ENCODE assay signal across 13 cellular contexts in genomic region chr21:28099296-28099695, GRCh38.
DNase-seq lines count a peak whose midpoint lies in the region; ATAC-seq and TF ChIP-seq lines count a peak whose summit lies in the region.
"Had no signal": no experiment of that assay in that cellular context is flagged by ENCODE, and none has a peak within 500 bp of the region (broad histone marks: within the 10 kb centered on the region; RNA-seq: fewer than 3 reads in every experiment).

No MANE protein-coding gene starts in this region.

- peaks cover 25% of the 10 kb centered on the region for H3K4me1 Mint-ChIP-seq in mesothelial cell of epicardium
- H3K4me1 Mint-ChIP-seq: nephron progenitor cell had no signal

- no peaks in the 10 kb centered on the region for H3K36me3 Mint-ChIP-seq in mesothelial cell of epicardium

- TF ChIP-seq CTCF in SK-N-SH (IDR thresholded peaks at IDR 0.05), result no peak
- no peak for TF ChIP-seq CTCF in mesothelial cell of epicardium (IDR thresholded peaks at IDR 0.05; ENCODE audit: unreplicated experiment)

- no peaks in the 10 kb centered on the region for H3K27me3 Mint-ChIP-seq in mesothelial cell of epicardium (ENCODE audit: low read depth)

- H3K27ac Mint-ChIP-seq in mesothelial cell of epicardium, result peak overlapping the region; percentile 25
- H3K27ac Mint-ChIP-seq: nephron progenitor cell had no signal

- H3K9me3 Mint-ChIP-seq in mesothelial cell of epicardium, result no peaks in the 10 kb centered on the region
- H3K9me3 Mint-ChIP-seq: nephron progenitor cell had no signal

- POLR2A ChIA-PET in SK-N-SH (lab: Yijun Ruan, JAX), result no interaction called here

- no peak for TF ChIP-seq RAD21 in SK-N-SH (IDR thresholded peaks at IDR 0.05; ENCODE audit: low read length)

- WGBS in SK-N-SH (ENCODE audit: low lambda C conversion rate), result 50% methylated on average over 4 of the region's 4 CpGs
- WGBS in aorta, 2 donors, result 4 to 7% methylated on average over 4 of the region's 4 CpGs

- H3K36me3 ChIP-seq in SK-N-SH (replicated peaks in 1 of 2; ENCODE audit: control insufficient read depth in 1 of 2, insufficient read depth in 2 of 2, low read length in 1 of 2) (no peaks in the 10 kb centered on the region), aorta (ENCODE audit: control insufficient read depth in 1 of 2, insufficient read depth in 2 of 2, low read length in 1 of 2) (no peaks in the 10 kb centered on the region)

- H3K4me3 ChIP-seq in SK-N-SH (ENCODE audit: low read depth in 2 of 2, low read length in 1 of 2) (no peak overlapping the region), aorta (ENCODE audit: low read length in 2 of 2) (no peak overlapping the region)

- H3K9me3 ChIP-seq in SK-N-SH, result no peaks in the 10 kb centered on the region
- H3K9me3 ChIP-seq in aorta (ENCODE audit: control insufficient read depth, low read length), result no peaks in the 10 kb centered on the region

- no peaks in the 10 kb centered on the region for H3F3A ChIP-seq in SK-N-SH (replicated peaks; ENCODE audit: insufficient read depth)

- ATAC-seq in SK-N-SH treated with all-trans-retinoic acid at 6 μM for 48 hours, result no peak
- peak; percentile 79 for ATAC-seq in aorta (ENCODE audit: low FRiP score)
- ATAC-seq in HG03196 (IDR thresholded peaks at IDR 0.05; ENCODE audit: unreplicated experiment), result no peak

- CTCF ChIA-PET in SK-N-SH (lab: Yijun Ruan, JAX), result no interaction called here

- peak overlapping the region; percentile 39; the same call in 1 of the 2 replicates for H2AFZ ChIP-seq in SK-N-SH (ENCODE audit: low read depth)

- H3K4me1 ChIP-seq in SK-N-SH (ENCODE audit: control insufficient read depth in 1 of 2, insufficient read depth in 2 of 2, low read depth in 1 of 2, low read length in 1 of 2), result peaks cover 0 to 5% of the 10 kb centered on the region in 2 experiments; a peak in 2 of 4 replicates
- no peaks in the 10 kb centered on the region for H3K4me1 ChIP-seq in aorta (ENCODE audit: control insufficient read depth in 1 of 2, insufficient read depth in 2 of 2, low read length in 2 of 2)

- no peaks in the 10 kb centered on the region for H4K20me1 ChIP-seq in SK-N-SH (ENCODE audit: insufficient read depth)

- H3K27ac ChIP-seq in SK-N-SH (ENCODE audit: low read depth in 2 of 2, low read length in 1 of 2), result peak overlapping the region in 1 of 2 experiments; percentile 3; a peak in 1 of 4 replicates
- no peak overlapping the region for H3K27ac ChIP-seq in aorta (ENCODE audit: low read depth in 1 of 2, low read length in 2 of 2)

- H3K79me2 ChIP-seq in SK-N-SH (ENCODE audit: insufficient read depth), result no peaks in the 10 kb centered on the region

- no peak overlapping the region for H3K9ac ChIP-seq in SK-N-SH

- intact Hi-C loops in aorta (cut with DNase I), result no loop called here

- no peak overlapping the region for H3K4me2 ChIP-seq in SK-N-SH

- no peaks in the 10 kb centered on the region for H3K9me2 ChIP-seq in SK-N-SH

- H3K4me3 Mint-ChIP-seq in mesothelial cell of epicardium, result no peak overlapping the region
- H3K4me3 Mint-ChIP-seq: nephron progenitor cell had no signal

- H3K27me3 ChIP-seq in SK-N-SH (ENCODE audit: insufficient read depth) (no peaks in the 10 kb centered on the region), aorta (ENCODE audit: control insufficient read depth in 1 of 2, insufficient read depth in 2 of 2, low read length in 1 of 2) (no peaks in the 10 kb centered on the region)

- no peak for TF ChIP-seq EP300 in SK-N-SH (IDR thresholded peaks at IDR 0.05; ENCODE audit: borderline replicate concordance in 1 of 2, low read depth in 1 of 2, low read length in 1 of 2)

- DNase-seq in SK-N-SH (no peak), fibroblast of gingiva (ENCODE audit: low read depth) (peak; percentile 18), mesothelial cell of epicardium (ENCODE audit: low spot score in 2 of 2, unreplicated experiment in 2 of 2) (no peak), aorta (peak in 1 of 2 donors; percentile 59), GF-D8 (lab: John Stamatoyannopoulos, UW) (no peak)
- DNase-seq in NK-92 treated with Interleukin-12 subunit alpha and Interleukin-12 subunit beta, amount 100 ng/mL, for 24 hours (lab: John Stamatoyannopoulos, UW), result no peak
- DNase-seq: activated CD4-positive, alpha-beta T cell treated with anti-CD3 and anti-CD28 coated beads, Interleukin-2, amount 50 U/mL, for 4 hours; NCI-H226; nephron progenitor cell; RPMI8226; T1000 had no signal

TF ChIP-seq in SK-N-SH, 30 proteins besides CTCF, POLR2A, EP300 and RAD21:
- TF ChIP-seq IRF3 (IDR thresholded peaks at IDR 0.05; ENCODE audit: low read depth, low read length), result no peak
- TF ChIP-seq FOXJ3 (CRISPR knock-in tag; IDR thresholded peaks at IDR 0.05), result no peak
- TF ChIP-seq MEF2A (IDR thresholded peaks at IDR 0.05; ENCODE audit: borderline replicate concordance, low read depth), result no peak
- TF ChIP-seq NFIC (IDR thresholded peaks at IDR 0.05; ENCODE audit: borderline replicate concordance), result no peak
- no peak for TF ChIP-seq YY1 (IDR thresholded peaks at IDR 0.05; ENCODE audit: low read depth)
- no peak for TF ChIP-seq POLR2AphosphoS5 (IDR thresholded peaks at IDR 0.05; ENCODE audit: low read depth, low read length)
- no peak for TF ChIP-seq FOXM1 (IDR thresholded peaks at IDR 0.05; ENCODE audit: low read depth)
- no peak for TF ChIP-seq SIN3A (IDR thresholded peaks at IDR 0.05; ENCODE audit: borderline replicate concordance, low read depth, low read length)

TF ChIP-seq in SK-N-SH treated with all-trans-retinoic acid at 6 μM for 48 hours, 23 proteins besides CTCF, POLR2A, EP300 and RAD21:
- TF ChIP-seq ZNF565 (CRISPR knock-in tag; conservative IDR thresholded peaks at IDR 0.05; ENCODE audit: low read depth) (no peak), BACH2 (CRISPR knock-in tag; IDR thresholded peaks at IDR 0.05; ENCODE audit: borderline replicate concordance) (no peak), ZC3H10 (CRISPR knock-in tag; IDR thresholded peaks at IDR 0.05) (no peak), TSHZ2 (CRISPR knock-in tag; IDR thresholded peaks at IDR 0.05) (no peak), RARB (CRISPR knock-in tag; IDR thresholded peaks at IDR 0.05) (no peak), ZNF8 (CRISPR knock-in tag; IDR thresholded peaks at IDR 0.05) (no peak), GLIS3 (CRISPR knock-in tag; IDR thresholded peaks at IDR 0.05) (no peak), ISL1 (CRISPR knock-in tag; IDR thresholded peaks at IDR 0.05) (no peak), SNAI2 (CRISPR knock-in tag; IDR thresholded peaks at IDR 0.05) (no peak), ESRRG (CRISPR knock-in tag; IDR thresholded peaks at IDR 0.05) (no peak), ZFP3 (CRISPR knock-in tag; IDR thresholded peaks at IDR 0.05) (no peak)
